10 cellular contexts compared by ENCODE assay signal in genomic region chr9:73039253-73039915, GRCh38.
A peak's percentile ranks its signal among the peaks of the same experiment; 100 is the strongest.
DNase-seq lines count a peak whose midpoint lies in the region; ATAC-seq and TF ChIP-seq lines count a peak whose summit lies in the region.
"Had no signal": no experiment of that assay in that cellular context is flagged by ENCODE, and none has a peak within 500 bp of the region (broad histone marks: within the 10 kb centered on the region; RNA-seq: fewer than 3 reads in every experiment).

No MANE protein-coding gene starts in this region.

- H3K4me1 ChIP-seq in BLaER1 (peaks cover 47% of the 10 kb centered on the region), gastrocnemius medialis (peaks cover 0 to 17% of the 10 kb centered on the region in 2 donors)

- H3K9ac ChIP-seq in BLaER1, result no peak overlapping the region

- in situ Hi-C loops in gastrocnemius medialis (cut with MboI; ENCODE audit: low sequenced_read_pairs in 4 of 4), result no loop called here

- peak overlapping the region; percentile 71 for H3K4me2 ChIP-seq in BLaER1

- H4K20me1 ChIP-seq in BLaER1, result no peaks in the 10 kb centered on the region

- no peak for TF ChIP-seq CTCF in choroid plexus epithelial cell (conservative IDR thresholded peaks at IDR 0.05; ENCODE audit: low read depth, low read length)
- TF ChIP-seq CTCF in gastrocnemius medialis (IDR thresholded peaks at IDR 0.05 in 4 of 5, conservative IDR thresholded peaks at IDR 0.05 in 1 of 5), result no peak

- peak overlapping the region; percentile 77; the same call in 1 of the 2 replicates for H3K27ac ChIP-seq in BLaER1
- H3K27ac ChIP-seq in gastrocnemius medialis, result peak overlapping the region in 3 of 4 donors; percentile 47 to 66 (median 56)

- no peak for TF ChIP-seq POLR2A in gastrocnemius medialis (IDR thresholded peaks at IDR 0.05)

- DNase-seq in choroid plexus epithelial cell (ENCODE audit: low read depth), result peak; percentile 67
- peak; percentile 63 for DNase-seq in inferior parietal cortex (ENCODE audit: extremely low spot score)
- peak; percentile 11 to 25 for DNase-seq in gastrocnemius medialis
- no peak for DNase-seq in NCI-H2081 (lab: John Stamatoyannopoulos, UW)
- no peak for DNase-seq in GDM1 (lab: John Stamatoyannopoulos, UW)
- no peak for DNase-seq in NOMO-1 (lab: John Stamatoyannopoulos, UW; ENCODE audit: unreplicated experiment in 2 of 2)
- DNase-seq: activated CD8-positive, alpha-beta memory T cell treated with anti-CD3 and anti-CD28 coated beads, Interleukin-2, amount 50 U/mL, for 4 hours; NCI-H1436 treated with DMSO at 0.1 percent for 48 hours had no signal

- H3K9me3 ChIP-seq in BLaER1, result peaks cover 5% of the 10 kb centered on the region; the same call in 1 of the 2 replicates
- H3K9me3 ChIP-seq in gastrocnemius medialis, result no peaks in the 10 kb centered on the region

- intact Hi-C loops in gastrocnemius medialis (cut with DNase I; ENCODE audit: low total_unique reads), result no loop called here

- H3K4me3 ChIP-seq in BLaER1 (no peak overlapping the region), choroid plexus epithelial cell (ENCODE audit: low read depth, low read length) (no peak overlapping the region), gastrocnemius medialis (no peak overlapping the region)

- ATAC-seq in gastrocnemius medialis (peak; percentile 57 to 72), GM21423 (IDR thresholded peaks at IDR 0.05; ENCODE audit: unreplicated experiment) (no peak)

- H3K27me3 ChIP-seq in BLaER1 (no peaks in the 10 kb centered on the region), gastrocnemius medialis (no peaks in the 10 kb centered on the region)

- H3K36me3 ChIP-seq in BLaER1 (no peaks in the 10 kb centered on the region; the same call in 1 of the 2 replicates), gastrocnemius medialis (no peaks in the 10 kb centered on the region)

Comparison
In these comparisons a context has a peak if more than half of its experiments do, and no peak if none do; other contexts are left out.
1. DNase-seq: peak in choroid plexus epithelial cell (single experiment), inferior parietal cortex (single experiment) and gastrocnemius medialis (2 of 2); none in NCI-H2081 (0 of 2), GDM1 (single experiment) and NOMO-1 (0 of 2).